In genomic region chr1:182054698-182055326, GRCh38 we compare ENCODE assay signal across 1 cellular context.
TF ChIP-seq lines count a peak whose summit lies in the region.

No MANE protein-coding gene starts in this region.

TF ChIP-seq in SK-N-SH treated with all-trans-retinoic acid at 6 μM for 48 hours, 23 proteins besides CTCF, POLR2A, EP300 and RAD21 (continued from another document):
- TF ChIP-seq, protein P1, sequence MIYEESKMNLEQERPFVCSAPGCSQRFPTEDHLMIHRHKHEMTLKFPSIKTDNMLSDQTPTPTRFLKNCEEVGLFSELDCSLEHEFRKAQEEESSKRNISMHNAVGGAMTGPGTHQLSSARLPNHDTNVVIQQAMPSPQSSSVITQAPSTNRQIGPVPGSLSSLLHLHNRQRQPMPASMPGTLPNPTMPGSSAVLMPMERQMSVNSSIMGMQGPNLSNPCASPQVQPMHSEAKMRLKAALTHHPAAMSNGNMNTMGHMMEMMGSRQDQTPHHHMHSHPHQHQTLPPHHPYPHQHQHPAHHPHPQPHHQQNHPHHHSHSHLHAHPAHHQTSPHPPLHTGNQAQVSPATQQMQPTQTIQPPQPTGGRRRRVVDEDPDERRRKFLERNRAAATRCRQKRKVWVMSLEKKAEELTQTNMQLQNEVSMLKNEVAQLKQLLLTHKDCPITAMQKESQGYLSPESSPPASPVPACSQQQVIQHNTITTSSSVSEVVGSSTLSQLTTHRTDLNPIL (CRISPR knock-in tag; IDR thresholded peaks at IDR 0.05; ENCODE audit: low read depth), result no peak
- TF ChIP-seq PPARA (CRISPR knock-in tag; IDR thresholded peaks at IDR 0.05; ENCODE audit: borderline replicate concordance), result no peak
- TF ChIP-seq TCF4 (CRISPR knock-in tag; IDR thresholded peaks at IDR 0.05; ENCODE audit: borderline replicate concordance), result no peak
- TF ChIP-seq PATZ1 (CRISPR knock-in tag; IDR thresholded peaks at IDR 0.05; ENCODE audit: borderline replicate concordance), result no peak
- no peak for TF ChIP-seq BACH2 (CRISPR knock-in tag; IDR thresholded peaks at IDR 0.05; ENCODE audit: borderline replicate concordance)
- no peak for TF ChIP-seq GLIS3 (CRISPR knock-in tag; IDR thresholded peaks at IDR 0.05)
- no peak for TF ChIP-seq OSR1 (CRISPR knock-in tag; IDR thresholded peaks at IDR 0.05)
- no peak for TF ChIP-seq ISL1 (CRISPR knock-in tag; IDR thresholded peaks at IDR 0.05)
- TF ChIP-seq ZFP30 (CRISPR knock-in tag; IDR thresholded peaks at IDR 0.05), result no peak
- TF ChIP-seq TOX (CRISPR knock-in tag; IDR thresholded peaks at IDR 0.05; ENCODE audit: borderline replicate concordance), result no peak
